ENCODE assay signal across 22 cellular contexts in genomic region chr10:122115874-122116273, GRCh38.
DNase-seq lines count a peak whose midpoint lies in the region; ATAC-seq and TF ChIP-seq lines count a peak whose summit lies in the region.
"Had no signal": no experiment of that assay in that cellular context is flagged by ENCODE, and none has a peak within 500 bp of the region (broad histone marks: within the 10 kb centered on the region; RNA-seq: fewer than 3 reads in every experiment).

No MANE protein-coding gene starts in this region.

- peaks cover 0 to 30% (median 0%) of the 10 kb centered on the region in 7 donors for H3K27me3 ChIP-seq in heart right ventricle
- no peaks in the 10 kb centered on the region for H3K27me3 ChIP-seq in vagina
- H3K27me3 ChIP-seq in WERI-Rb-1 (ENCODE audit: insufficient read depth, low read depth, severe bottlenecking): no peaks in the 10 kb centered on the region
- H3K27me3 ChIP-seq: tibial nerve had no signal

- intact Hi-C loops in heart right ventricle (cut with DNase I): loop anchor here in 3 of 10 donors (10.0 kb wide), 3 partner anchors 61 to 191 kb away; partner anchors contain the start of gene ATE1 (in 2 of the 3)
- intact Hi-C loops in cardiac septum (cut with DNase I): loop anchor here (2.0 to 10.0 kb wide), 2 partner anchors 13 to 191 kb away; partner anchors contain the start of gene ATE1
- intact Hi-C loops in vagina (cut with DNase I): no loop called here

- WGBS in heart right ventricle, 2 donors: 35 to 50% methylated on average over 4 of the region's 4 CpGs

- H3K9me3 ChIP-seq in heart right ventricle (no peaks in the 10 kb centered on the region), vagina (no peaks in the 10 kb centered on the region), WERI-Rb-1 (ENCODE audit: severe bottlenecking) (no peaks in the 10 kb centered on the region)
- H3K9me3 ChIP-seq: tibial nerve had no signal

- in situ Hi-C loops in GM13976 (cut with MboI; ENCODE audit: low sequenced_read_pairs, unreplicated experiment): no loop called here

- no peaks in the 10 kb centered on the region for H3K9me3 Mint-ChIP-seq in neural crest cell
- H3K9me3 Mint-ChIP-seq: activated CD4-positive, alpha-beta memory T cell treated with anti-CD3 and anti-CD28 coated beads, Interleukin-2, amount 10 ng/mL, durations not matched to agents 7 days and 5 days; activated naive CD4-positive, alpha-beta T cell treated with anti-CD3 and anti-CD28 coated beads, Interleukin-2, amount 50 U/mL, for 24 hours; activated T-cell treated with anti-CD3 and anti-CD28 coated beads, Interleukin-2, amount 50 U/mL, for 24 hours; T-cell had no signal

- no peak for TF ChIP-seq CTCF in heart right ventricle (IDR thresholded peaks at IDR 0.05)
- TF ChIP-seq CTCF in epithelial cell of esophagus (IDR thresholded peaks at IDR 0.05; ENCODE audit: insufficient read depth, low read depth, low read length, missing control alignments): no peak
- TF ChIP-seq CTCF in neural crest cell (conservative IDR thresholded peaks at IDR 0.05): no peak
- no peak for TF ChIP-seq CTCF in vagina (IDR thresholded peaks at IDR 0.05)
- no peak for TF ChIP-seq CTCF in GM13976 (IDR thresholded peaks at IDR 0.05; ENCODE audit: borderline replicate concordance, control extremely low read depth, extremely low read depth, insufficient read depth, missing control alignments)
- no peak for TF ChIP-seq CTCF in WERI-Rb-1 (IDR thresholded peaks at IDR 0.05; ENCODE audit: low read depth, low read length)

- no peaks in the 10 kb centered on the region for H3K27me3 Mint-ChIP-seq in neural crest cell (ENCODE audit: low read depth)

- H3K4me3 Mint-ChIP-seq in neural crest cell: peak overlapping the region; percentile 86
- H3K4me3 Mint-ChIP-seq: activated CD4-positive, alpha-beta memory T cell treated with anti-CD3 and anti-CD28 coated beads, Interleukin-2, amount 10 ng/mL, durations not matched to agents 7 days and 5 days; activated naive CD4-positive, alpha-beta T cell treated with anti-CD3 and anti-CD28 coated beads, Interleukin-2, amount 50 U/mL, for 24 hours; activated T-cell treated with anti-CD3 and anti-CD28 coated beads, Interleukin-2, amount 50 U/mL, for 24 hours; CD4-positive, CD25-positive, alpha-beta regulatory T cell; T-cell had no signal

- H3K27ac ChIP-seq in heart right ventricle (peak overlapping the region; percentile 26 to 100 (median 84)), vagina (peak overlapping the region; percentile 96), WERI-Rb-1 (no peak overlapping the region)
- H3K27ac ChIP-seq: dorsolateral prefrontal cortex, KMS-11, VCaP had no signal

- peaks cover 0 to 16% (median 0%) of the 10 kb centered on the region in 9 donors for H3K36me3 ChIP-seq in heart right ventricle
- H3K36me3 ChIP-seq in vagina: no peaks in the 10 kb centered on the region
- H3K36me3 ChIP-seq in WERI-Rb-1: no peaks in the 10 kb centered on the region
- H3K36me3 ChIP-seq: HAP-1, tibial nerve had no signal

- H3K4me3 ChIP-seq in heart right ventricle (no peak overlapping the region), epithelial cell of esophagus (ENCODE audit: low read length) (no peak overlapping the region), vagina (no peak overlapping the region), WERI-Rb-1 (ENCODE audit: low read depth, low read length) (no peak overlapping the region)
- H3K4me3 ChIP-seq: dorsolateral prefrontal cortex, HAP-1, tibial nerve had no signal

- no peak overlapping the region for H3K27ac Mint-ChIP-seq in neural crest cell (ENCODE audit: unreplicated experiment)
- H3K27ac Mint-ChIP-seq: activated CD4-positive, alpha-beta memory T cell treated with anti-CD3 and anti-CD28 coated beads, Interleukin-2, amount 10 ng/mL, durations not matched to agents 7 days and 5 days; activated naive CD4-positive, alpha-beta T cell treated with anti-CD3 and anti-CD28 coated beads, Interleukin-2, amount 50 U/mL, for 24 hours; activated T-cell treated with anti-CD3 and anti-CD28 coated beads, Interleukin-2, amount 50 U/mL, for 24 hours; T-cell had no signal

- H3K4me1 ChIP-seq in heart right ventricle (peaks cover 5 to 90% (median 61%) of the 10 kb centered on the region in 9 donors), vagina (peaks cover 42% of the 10 kb centered on the region)

- no peak for TF ChIP-seq POLR2A in vagina (IDR thresholded peaks at IDR 0.05)

- H3K36me3 Mint-ChIP-seq in neural crest cell (ENCODE audit: low read depth): no peaks in the 10 kb centered on the region
- H3K36me3 Mint-ChIP-seq: activated naive CD4-positive, alpha-beta T cell treated with anti-CD3 and anti-CD28 coated beads, Interleukin-2, amount 50 U/mL, for 24 hours; CD4-positive, CD25-positive, alpha-beta regulatory T cell; T-cell had no signal

- no peak for ATAC-seq in heart right ventricle
- ATAC-seq: T-cell had no signal

- DNase-seq in heart right ventricle (no peak), cardiac septum (ENCODE audit: low spot score) (no peak), epithelial cell of esophagus (ENCODE audit: low read depth) (peak; percentile 28), neural crest cell (ENCODE audit: low read depth, low spot score) (no peak), vagina (ENCODE audit: extremely low spot score in 2 of 2) (no peak), DMS 273 treated with DMSO at 0.1 percent for 48 hours (lab: John Stamatoyannopoulos, UW) (no peak), GM13976 (ENCODE audit: low spot score) (no peak), WERI-Rb-1 (no peak)
- DNase-seq: ACHN; activated CD4-positive, alpha-beta memory T cell treated with anti-CD3 and anti-CD28 coated beads, Interleukin-2, amount 10 ng/mL, durations not matched to agents 7 days and 5 days; activated T-cell treated with anti-CD3 and anti-CD28 coated beads, Interleukin-2, amount 50 U/mL, for 24 hours; CD4-positive, CD25-positive, alpha-beta regulatory T cell; DMS79; dorsolateral prefrontal cortex; NCI-H1417 treated with DMSO at 0.1 percent for 48 hours; NK-92 treated with Interleukin-12 subunit alpha and Interleukin-12 subunit beta, amount 100 ng/mL, for 24 hours; T-cell had no signal

- peaks cover 56% of the 10 kb centered on the region for H3K4me1 Mint-ChIP-seq in neural crest cell
- H3K4me1 Mint-ChIP-seq: activated naive CD4-positive, alpha-beta T cell treated with anti-CD3 and anti-CD28 coated beads, Interleukin-2, amount 50 U/mL, for 24 hours had no signal
